Comparison of ENCODE assay signal across 8 cellular contexts in the genomic region with DNA sequence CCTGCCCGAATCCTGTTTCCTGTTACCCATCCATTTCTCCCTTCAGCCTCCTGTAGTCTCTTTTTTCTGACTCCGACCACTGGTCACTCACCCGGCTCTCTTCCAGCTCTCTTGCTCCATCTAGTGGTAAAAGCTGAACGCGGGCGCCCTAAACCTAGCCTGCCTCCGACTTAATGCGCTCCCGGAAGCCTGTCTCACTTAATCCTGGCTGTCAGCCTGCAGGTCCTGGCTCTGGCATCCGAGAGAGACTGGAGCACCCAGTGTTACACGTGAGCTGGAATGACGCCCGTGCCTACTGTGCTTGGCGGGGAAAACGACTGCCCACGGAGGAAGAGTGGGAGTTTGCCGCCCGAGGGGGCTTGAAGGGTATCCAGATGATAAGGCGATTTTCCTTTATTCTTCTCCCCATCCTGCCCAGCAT. TPM values are rescaled to one million over a fixed set of nuclear protein-coding genes. Genes with fewer than 3 reads are reported as not detected.
A peak's percentile ranks its signal among the peaks of the same experiment; 100 is the strongest.
DNase-seq lines count a peak whose midpoint lies in the region; TF ChIP-seq lines count a peak whose summit lies in the region.

No MANE protein-coding gene starts in this region.

- H3K27ac ChIP-seq in SJCRH30: no peak overlapping the region
- no peak overlapping the region for H3K27ac ChIP-seq in parathyroid adenoma

- no peaks in the 10 kb centered on the region for H3K79me2 ChIP-seq in Loucy (ENCODE audit: insufficient read depth, low read length)
- no peaks in the 10 kb centered on the region for H3K79me2 ChIP-seq in parathyroid adenoma

- H3K9me3 ChIP-seq in Loucy (ENCODE audit: insufficient read depth, low read depth, low read length) (no peaks in the 10 kb centered on the region), SJCRH30 (replicated peaks) (no peaks in the 10 kb centered on the region), parathyroid adenoma (ENCODE audit: control insufficient read depth, low read length) (no peaks in the 10 kb centered on the region)

- H3K4me3 ChIP-seq in H7 (ENCODE audit: insufficient read depth, low read depth, low read length) (no peak overlapping the region), Loucy (ENCODE audit: low read length, poor library complexity, severe bottlenecking) (no peak overlapping the region), SJCRH30 (no peak overlapping the region), parathyroid adenoma (ENCODE audit: low read depth, low read length) (no peak overlapping the region)

- H4K20me1 ChIP-seq in Loucy (ENCODE audit: insufficient read depth, low read length, poor library complexity, severe bottlenecking): no peaks in the 10 kb centered on the region

- H3K27me3 ChIP-seq in H7 (ENCODE audit: control insufficient read depth, insufficient read depth, low read length) (no peaks in the 10 kb centered on the region), Loucy (ENCODE audit: insufficient read depth, low read length, poor library complexity, severe bottlenecking) (no peaks in the 10 kb centered on the region), SJCRH30 (no peaks in the 10 kb centered on the region), parathyroid adenoma (ENCODE audit: control insufficient read depth, insufficient read depth, low read length) (no peaks in the 10 kb centered on the region)

- H2AFZ ChIP-seq in Loucy (ENCODE audit: low read length) (no peak overlapping the region), parathyroid adenoma (peak overlapping the region; percentile 69)

- no peaks in the 10 kb centered on the region for H3K9me2 ChIP-seq in Loucy (replicated peaks; ENCODE audit: low read depth, low read length)

- H3K9ac ChIP-seq in Loucy (ENCODE audit: low read depth, low read length, poor library complexity, severe bottlenecking) (no peak overlapping the region), parathyroid adenoma (no peak overlapping the region)

- DNase-seq in GM10266 (ENCODE audit: extremely low spot score) (peak; percentile 80), H7 (peak; percentile 91), SJCRH30 (peak; percentile 71 to 90), germinal center (ENCODE audit: low spot score) (peak; percentile 64), ureter (ENCODE audit: low spot score) (peak; percentile 93)
- DNase-seq in activated gamma-delta T cell treated with anti-CD3 and anti-CD28 coated beads, Interleukin-2, amount 50 U/mL, for 16 hours (ENCODE audit: low read depth): peak; percentile 39

- H3K36me3 ChIP-seq in H7 (replicated peaks; ENCODE audit: control insufficient read depth, insufficient read depth, low read length) (peaks cover 14% of the 10 kb centered on the region), Loucy (ENCODE audit: insufficient read depth, low read length) (peaks cover 19% of the 10 kb centered on the region; the same call in 1 of the 2 replicates), SJCRH30 (peaks cover 23% of the 10 kb centered on the region), parathyroid adenoma (ENCODE audit: control insufficient read depth, insufficient read depth, low read length) (no peaks in the 10 kb centered on the region)

- no peaks in the 10 kb centered on the region for H3K4me1 ChIP-seq in Loucy (ENCODE audit: insufficient read depth, low read length, poor library complexity, severe bottlenecking)
- no peaks in the 10 kb centered on the region for H3K4me1 ChIP-seq in SJCRH30
- H3K4me1 ChIP-seq in parathyroid adenoma: peaks cover 5% of the 10 kb centered on the region

- no peak overlapping the region for H3K4me2 ChIP-seq in Loucy (ENCODE audit: low read depth, low read length, poor library complexity, severe bottlenecking)
- H3K4me2 ChIP-seq in parathyroid adenoma (ENCODE audit: low read length): no peak overlapping the region

- TF ChIP-seq CTCF in GM10266 (IDR thresholded peaks at IDR 0.05; ENCODE audit: control insufficient read depth, insufficient read depth, low read depth, missing control alignments) (peak; percentile 86), Loucy (conservative IDR thresholded peaks at IDR 0.05; ENCODE audit: low read length) (peak; percentile 83), parathyroid adenoma (IDR thresholded peaks at IDR 0.05) (peak; percentile 97)

- no peaks in the 10 kb centered on the region for H3F3A ChIP-seq in Loucy (ENCODE audit: low read depth)

RNA-seq across cellular contexts. Expression of a gene that starts 10.3 kb away (rescaled TPM):
- 107 and 109 TPM in 2 replicates for total RNA-seq in H7 (2014; rRNA removed; shearing (Covaris generic))
- 73.9 and 78.9 TPM in 2 replicates for total RNA-seq in SJCRH30 (2014; rRNA removed; shearing (Covaris generic))
- 165 TPM for total RNA-seq in ureter

RNA-seq across cellular contexts. Expression of a gene that starts 18.4 kb away (rescaled TPM):
- total RNA-seq in H7 (2014; rRNA removed; shearing (Covaris generic)): 0.14 and 0.59 TPM in 2 replicates
- 1.1 and 1.4 TPM in 2 replicates for total RNA-seq in SJCRH30 (2014; rRNA removed; shearing (Covaris generic))
- 3.1 TPM for total RNA-seq in ureter

RNA-seq across cellular contexts. Expression of a gene that starts 22.8 kb away (rescaled TPM):
- total RNA-seq in H7 (2014; rRNA removed; shearing (Covaris generic)): 284 and 324 TPM in 2 replicates
- total RNA-seq in SJCRH30 (2014; rRNA removed; shearing (Covaris generic)): 484 and 522 TPM in 2 replicates
- total RNA-seq in ureter: 121 TPM

RNA-seq across cellular contexts. Expression of a gene that starts 23.1 kb away (rescaled TPM):
- total RNA-seq in H7 (2014; rRNA removed; shearing (Covaris generic)): 50.4 and 66.8 TPM in 2 replicates
- 39.6 and 53.2 TPM in 2 replicates for total RNA-seq in SJCRH30 (2014; rRNA removed; shearing (Covaris generic))
- total RNA-seq in ureter: 17.1 TPM

RNA-seq across cellular contexts. Expression of a gene that starts 31.9 kb away (rescaled TPM):
- total RNA-seq in H7 (2014; rRNA removed; shearing (Covaris generic)): 174 and 191 TPM in 2 replicates
- 603 and 727 TPM in 2 replicates for total RNA-seq in SJCRH30 (2014; rRNA removed; shearing (Covaris generic))
- 283 TPM for total RNA-seq in ureter

Comparison
In these comparisons a context has a peak if more than half of its experiments do, and no peak if none do; other contexts are left out.
1. DNase-seq: peak in every context shown above with its lines; median percentile 93 in ureter; 91 in H7; 80 in SJCRH30; 80 in GM10266; 64 in germinal center; 39 in activated gamma-delta T cell treated with anti-CD3 and anti-CD28 coated beads, Interleukin-2, amount 50 U/mL, for 16 hours.